8 cellular contexts compared by ENCODE assay signal in genomic region chr4:57426779-57427395, GRCh38.
DNase-seq lines count a peak whose midpoint lies in the region; ATAC-seq and TF ChIP-seq lines count a peak whose summit lies in the region.

No MANE protein-coding gene starts in this region.

- ATAC-seq in GM19467 (IDR thresholded peaks at IDR 0.05; ENCODE audit: unreplicated experiment): peak; percentile 73

- no peak overlapping the region for H3K27ac ChIP-seq in OCI-LY1 (ENCODE audit: low read depth, low read length, poor library complexity, severe bottlenecking)
- no peak overlapping the region for H3K27ac ChIP-seq in brain microvascular endothelial cell

- in situ Hi-C loops in brain microvascular endothelial cell (cut with HindIII; ENCODE audit: low pct_ligation_motif_present, low sequenced_read_pairs): no loop called here

- H3K79me2 ChIP-seq in OCI-LY1 (ENCODE audit: insufficient read depth, low read length): no peaks in the 10 kb centered on the region

- H4K20me1 ChIP-seq in OCI-LY1 (ENCODE audit: insufficient read depth, low read length): no peaks in the 10 kb centered on the region

- TF ChIP-seq CTCF in OCI-LY1 (IDR thresholded peaks at IDR 0.05; ENCODE audit: low read length) (peak; percentile 78), brain microvascular endothelial cell (IDR thresholded peaks at IDR 0.05; ENCODE audit: low read depth, low read length, missing control alignments) (peak; percentile 91)

- no peaks in the 10 kb centered on the region for H3K27me3 ChIP-seq in OCI-LY1 (ENCODE audit: insufficient read depth, low read length)
- no peaks in the 10 kb centered on the region for H3K27me3 ChIP-seq in brain microvascular endothelial cell (replicated peaks)

- no peak overlapping the region for H3K4me2 ChIP-seq in OCI-LY1 (ENCODE audit: low read length)

- DNase-seq in ELF-1 (ENCODE audit: low read depth, low spot score) (peak; percentile 83), HS-5 (ENCODE audit: low read depth) (peak; percentile 29), brain microvascular endothelial cell (peak; percentile 76), iris pigment epithelial cell (ENCODE audit: low read depth) (peak; percentile 73), NCI-H2227 (lab: John Stamatoyannopoulos, UW; ENCODE audit: unreplicated experiment) (no peak)
- DNase-seq in stimulated activated CD4-positive, alpha-beta T cell treated with anti-CD3 and anti-CD28 coated beads, Interleukin-4, amount 100 ng/mL, for 24 hours: peak; percentile 12

- H3K36me3 ChIP-seq in OCI-LY1 (ENCODE audit: insufficient read depth, low read length) (no peaks in the 10 kb centered on the region), brain microvascular endothelial cell (replicated peaks) (no peaks in the 10 kb centered on the region)

- H3K4me3 ChIP-seq in OCI-LY1 (ENCODE audit: low read depth, low read length, poor library complexity, severe bottlenecking): no peak overlapping the region
- H3K4me3 ChIP-seq in brain microvascular endothelial cell (ENCODE audit: low read depth, low read length): no peak overlapping the region

- H2AFZ ChIP-seq in OCI-LY1 (ENCODE audit: low read length): no peak overlapping the region

- no peak overlapping the region for H3K9ac ChIP-seq in OCI-LY1 (ENCODE audit: low read length)

- no peaks in the 10 kb centered on the region for H3F3A ChIP-seq in OCI-LY1 (ENCODE audit: insufficient read depth, low read length)

- H3K9me2 ChIP-seq in OCI-LY1 (ENCODE audit: low read depth, low read length): no peaks in the 10 kb centered on the region

- no peaks in the 10 kb centered on the region for H3K9me3 ChIP-seq in OCI-LY1 (ENCODE audit: low read length)

- no peaks in the 10 kb centered on the region for H3K4me1 ChIP-seq in OCI-LY1 (ENCODE audit: insufficient read depth, low read length, severe bottlenecking)
